11 cellular contexts compared by ENCODE assay signal in the genomic region with DNA sequence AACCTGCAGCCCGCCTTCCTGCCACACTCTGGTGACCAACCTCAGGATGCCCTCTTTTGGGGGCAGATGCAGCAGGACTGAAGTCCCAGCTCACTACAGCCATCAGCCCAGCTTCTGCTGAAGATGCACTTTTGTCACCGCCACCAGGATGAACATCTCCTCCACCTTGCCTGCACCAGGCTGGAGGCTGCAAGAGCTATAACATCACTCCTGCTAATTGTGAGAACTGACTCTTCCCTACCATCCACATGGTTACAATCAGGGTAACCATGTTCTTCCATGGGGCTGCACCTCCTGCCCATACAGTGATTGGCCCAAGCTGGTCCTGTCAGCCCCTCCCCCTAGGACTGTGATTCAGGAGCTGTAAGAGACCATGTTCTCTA. TPM values are rescaled to one million over a fixed set of nuclear protein-coding genes. Genes with fewer than 3 reads are reported as not detected.
A peak's percentile ranks its signal among the peaks of the same experiment; 100 is the strongest.
DNase-seq lines count a peak whose midpoint lies in the region; ATAC-seq and TF ChIP-seq lines count a peak whose summit lies in the region.
"Had no signal": no experiment of that assay in that cellular context is flagged by ENCODE, and none has a peak within 500 bp of the region (broad histone marks: within the 10 kb centered on the region; RNA-seq: fewer than 3 reads in every experiment).

No MANE protein-coding gene starts in this region.

- WGBS in hepatocyte (ENCODE audit: low lambda C conversion rate, missing lambda C conversion rate): 100% methylated on average over 2 of the region's 2 CpGs

- H3K27me3 Mint-ChIP-seq in activated T-cell treated with anti-CD3 and anti-CD28 coated beads, Interleukin-2, amount 50 U/mL, for 72 hours (ENCODE audit: low read depth): no peaks in the 10 kb centered on the region

- no peak overlapping the region for H3K4me3 ChIP-seq in hepatocyte

- no peak for TF ChIP-seq CTCF in hepatocyte (IDR thresholded peaks at IDR 0.05; ENCODE audit: poor library complexity)

- peaks cover 0 to 3% of the 10 kb centered on the region in 2 donors for H3K36me3 Mint-ChIP-seq in activated T-cell treated with anti-CD3 and anti-CD28 coated beads, Interleukin-2, amount 50 U/mL, for 72 hours (ENCODE audit: insufficient read depth in 2 of 2)

- no peak for DNase-seq in activated T-cell treated with anti-CD3 and anti-CD28 coated beads, Interleukin-2, amount 50 U/mL, for 72 hours
- DNase-seq in activated T-cell treated with anti-CD3 and anti-CD28 coated beads, Interleukin-2, amount 50 U/mL, for 1 hour: no peak
- DNase-seq in SK-MEL-5 (ENCODE audit: low read depth, low spot score) (peak; percentile 40), hepatocyte (ENCODE audit: low spot score) (no peak), superior temporal gyrus (ENCODE audit: extremely low spot score) (peak; percentile 12), HK-2 (ENCODE audit: unreplicated experiment) (no peak), foreskin melanocyte (no peak), NOMO-1 treated with dmso at 0.1 percent for 144 hours (lab: John Stamatoyannopoulos, UW; ENCODE audit: unreplicated experiment) (no peak)
- DNase-seq: amniotic stem cell, DMS79 treated with DMSO at 0.1 percent for 48 hours, NCI-H1436 had no signal

- H3K36me3 ChIP-seq in hepatocyte (replicated peaks; ENCODE audit: insufficient read depth, low read depth): no peaks in the 10 kb centered on the region

- H3K79me2 ChIP-seq in hepatocyte: peaks cover 10% of the 10 kb centered on the region

- no peaks in the 10 kb centered on the region for H3K27me3 ChIP-seq in hepatocyte

- H3K4me3 Mint-ChIP-seq in activated T-cell treated with anti-CD3 and anti-CD28 coated beads, Interleukin-2, amount 50 U/mL, for 72 hours: peak overlapping the region; percentile 81 to 91

- peak overlapping the region; percentile 95 for H3K27ac ChIP-seq in hepatocyte

- peak overlapping the region; percentile 97 for H3K4me2 ChIP-seq in hepatocyte

- no peaks in the 10 kb centered on the region for H3K9me2 ChIP-seq in hepatocyte (replicated peaks; ENCODE audit: insufficient read depth)

- no peak for ATAC-seq in activated T-cell treated with anti-CD3 and anti-CD28 coated beads, Interleukin-2, amount 50 U/mL, for 72 hours (replicated peaks in 1 of 2)

- H2AFZ ChIP-seq in hepatocyte: no peak overlapping the region

- in situ Hi-C loops in SK-MEL-5 (cut with HindIII; ENCODE audit: low pct_unique_long_range_greater_than_20kb, low sequenced_read_pairs): no loop called here

- H3K9me3 ChIP-seq in hepatocyte (ENCODE audit: low read depth): no peaks in the 10 kb centered on the region

- no peaks in the 10 kb centered on the region for H4K20me1 ChIP-seq in hepatocyte (ENCODE audit: insufficient read depth, poor library complexity, severe bottlenecking)

- peak overlapping the region; percentile 89 for H3K27ac Mint-ChIP-seq in activated T-cell treated with anti-CD3 and anti-CD28 coated beads, Interleukin-2, amount 50 U/mL, for 72 hours

- no peaks in the 10 kb centered on the region for H3K9me3 Mint-ChIP-seq in activated T-cell treated with anti-CD3 and anti-CD28 coated beads, Interleukin-2, amount 50 U/mL, for 72 hours

- H3K4me1 Mint-ChIP-seq in activated T-cell treated with anti-CD3 and anti-CD28 coated beads, Interleukin-2, amount 50 U/mL, for 72 hours (ENCODE audit: low read depth): peaks cover 41% of the 10 kb centered on the region

- H3K4me1 ChIP-seq in hepatocyte (ENCODE audit: insufficient read depth): peaks cover 14% of the 10 kb centered on the region

RNA-seq across cellular contexts. Expression of gene ACTL10, which starts 2.0 kb away (rescaled TPM):
- 1 to 10 TPM; 1.4 to 1.8 TPM for total RNA-seq in activated T-cell treated with anti-CD3 and anti-CD28 coated beads, Interleukin-2, amount 50 U/mL, for 72 hours
- not detected in 2 replicates for total RNA-seq in SK-MEL-5 (2014; rRNA removed; shearing (Covaris generic))
- polyA plus RNA-seq in SK-MEL-5 (2015; cell fraction: cytosol; rRNA removed): 0.37 TPM in 1 of 2 replicates, not detected in the other
- not detected in 2 replicates for polyA plus RNA-seq in SK-MEL-5 (2015; cell fraction: nucleus; rRNA removed)
- total RNA-seq in hepatocyte: 0.17 and 0.24 TPM in 2 replicates
- polyA plus RNA-seq in hepatocyte: 1.6 and 2.6 TPM in 2 replicates

RNA-seq across cellular contexts. Expression of gene C20orf144, which starts 2.6 kb away (rescaled TPM):
- under 1 TPM; 0.17 to 0.23 TPM for total RNA-seq in activated T-cell treated with anti-CD3 and anti-CD28 coated beads, Interleukin-2, amount 50 U/mL, for 72 hours
- total RNA-seq in SK-MEL-5 (2014; rRNA removed; shearing (Covaris generic)): not detected in 2 replicates
- polyA plus RNA-seq in SK-MEL-5 (2015; cell fraction: cytosol; rRNA removed): 0.11 TPM in 1 of 2 replicates, not detected in the other
- polyA plus RNA-seq in SK-MEL-5 (2015; cell fraction: nucleus; rRNA removed): 0.66 TPM in 1 of 2 replicates, not detected in the other
- 0.30 TPM in 1 of 2 replicates, not detected in the other for total RNA-seq in hepatocyte
- polyA plus RNA-seq in hepatocyte: 0.41 and 0.46 TPM in 2 replicates

RNA-seq across cellular contexts. Expression of gene NECAB3, which starts 9.5 kb away (rescaled TPM):
- 10 to 100 TPM; 18.5 to 18.8 TPM for total RNA-seq in activated T-cell treated with anti-CD3 and anti-CD28 coated beads, Interleukin-2, amount 50 U/mL, for 72 hours
- total RNA-seq in SK-MEL-5 (2014; rRNA removed; shearing (Covaris generic)): 63.1 and 78.9 TPM in 2 replicates
- 71.2 and 79.4 TPM in 2 replicates for polyA plus RNA-seq in SK-MEL-5 (2015; cell fraction: cytosol; rRNA removed)
- polyA plus RNA-seq in SK-MEL-5 (2015; cell fraction: nucleus; rRNA removed): 327 and 354 TPM in 2 replicates
- total RNA-seq in hepatocyte: 46.2 and 50.6 TPM in 2 replicates
- 55.4 and 64.9 TPM in 2 replicates for polyA plus RNA-seq in hepatocyte

RNA-seq across cellular contexts. Expression of gene E2F1, which starts 21.4 kb away (rescaled TPM):
- total RNA-seq in activated T-cell treated with anti-CD3 and anti-CD28 coated beads, Interleukin-2, amount 50 U/mL, for 72 hours: 10 to 100 TPM; 64.5 to 81.5 TPM
- 16.7 and 18.9 TPM in 2 replicates for total RNA-seq in SK-MEL-5 (2014; rRNA removed; shearing (Covaris generic))
- polyA plus RNA-seq in SK-MEL-5 (2015; cell fraction: cytosol; rRNA removed): 33.9 and 34.1 TPM in 2 replicates
- polyA plus RNA-seq in SK-MEL-5 (2015; cell fraction: nucleus; rRNA removed): 58.5 and 61.2 TPM in 2 replicates
- 9.1 and 11.0 TPM in 2 replicates for total RNA-seq in hepatocyte
- polyA plus RNA-seq in hepatocyte: 11.8 and 14.3 TPM in 2 replicates

RNA-seq across cellular contexts. Expression of gene PXMP4, which starts 55.4 kb away (rescaled TPM):
- 10 to 100 TPM; 12.8 to 16.9 TPM for total RNA-seq in activated T-cell treated with anti-CD3 and anti-CD28 coated beads, Interleukin-2, amount 50 U/mL, for 72 hours
- total RNA-seq in SK-MEL-5 (2014; rRNA removed; shearing (Covaris generic)): 10.0 and 11.5 TPM in 2 replicates
- 8.6 and 15.3 TPM in 2 replicates for polyA plus RNA-seq in SK-MEL-5 (2015; cell fraction: cytosol; rRNA removed)
- polyA plus RNA-seq in SK-MEL-5 (2015; cell fraction: nucleus; rRNA removed): 1.1 and 1.9 TPM in 2 replicates
- 3.9 and 4.1 TPM in 2 replicates for total RNA-seq in hepatocyte
- polyA plus RNA-seq in hepatocyte: 4.7 and 4.8 TPM in 2 replicates

Comparison
In these comparisons a context has a peak if more than half of its experiments do, and no peak if none do; other contexts are left out.
1. DNase-seq: peak in SK-MEL-5 (single experiment) and superior temporal gyrus (single experiment); none in activated T-cell treated with anti-CD3 and anti-CD28 coated beads, Interleukin-2, amount 50 U/mL, for 72 hours (0 of 2), activated T-cell treated with anti-CD3 and anti-CD28 coated beads, Interleukin-2, amount 50 U/mL, for 1 hour (single experiment), hepatocyte (single experiment), HK-2 (single experiment), foreskin melanocyte (single experiment) and NOMO-1 treated with dmso at 0.1 percent for 144 hours (single experiment).